Comparison of ENCODE assay signal across 8 cellular contexts in the genomic region with DNA sequence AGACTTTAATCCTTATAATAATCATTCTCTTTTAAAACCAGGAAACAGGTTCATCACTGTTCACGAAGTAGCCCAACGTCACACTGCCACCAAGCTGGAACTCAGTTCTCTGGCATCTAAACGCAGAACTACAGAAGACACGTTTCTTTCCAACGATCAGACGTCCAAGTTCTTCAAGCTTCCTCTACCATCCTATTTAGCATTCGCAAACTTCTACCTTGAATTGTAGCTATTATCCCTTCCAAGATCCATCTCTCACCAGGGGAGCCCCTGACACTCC. TPM values are rescaled to one million over a fixed set of nuclear protein-coding genes. Genes with fewer than 3 reads are reported as not detected.
DNase-seq lines count a peak whose midpoint lies in the region; ATAC-seq, FAIRE-seq and TF ChIP-seq lines count a peak whose summit lies in the region.

No MANE protein-coding gene starts in this region.

- no peaks in the 10 kb centered on the region for H3K9me3 ChIP-seq in CD4-positive, CD25-positive, alpha-beta regulatory T cell (ENCODE audit: control insufficient read depth in 2 of 2, low read length in 2 of 2)
- no peaks in the 10 kb centered on the region for H3K9me3 ChIP-seq in kidney (ENCODE audit: control insufficient read depth in 1 of 2, low read length in 2 of 2)

- peaks cover 16 to 38% (median 27%) of the 10 kb centered on the region in 4 donors for H3K4me1 Mint-ChIP-seq in CD4-positive, CD25-positive, alpha-beta regulatory T cell
- H3K4me1 Mint-ChIP-seq in stimulated activated naive B cell treated with anti-CD40 and anti-IgM and Interleukin-4, amounts not matched to agents 10 μg/mL and 1 μg/mL and 100 μg/mL, for 72 hours = peaks cover 15 to 29% of the 10 kb centered on the region in 2 donors

- intact Hi-C loops in kidney (cut with DNase I) = no loop called here

- no peaks in the 10 kb centered on the region for H3K9me3 Mint-ChIP-seq in CD4-positive, CD25-positive, alpha-beta regulatory T cell
- no peaks in the 10 kb centered on the region for H3K9me3 Mint-ChIP-seq in stimulated activated naive B cell treated with anti-CD40 and anti-IgM and Interleukin-4, amounts not matched to agents 10 μg/mL and 1 μg/mL and 100 μg/mL, for 72 hours

- no peak for FAIRE-seq in bronchial epithelial cell (lab: Jason Lieb, UNC)
- FAIRE-seq in kidney (lab: Jason Lieb, UNC) = no peak

- H3K27me3 ChIP-seq in CD4-positive, CD25-positive, alpha-beta regulatory T cell (ENCODE audit: control insufficient read depth, insufficient read depth, low read length) = no peaks in the 10 kb centered on the region
- no peaks in the 10 kb centered on the region for H3K27me3 ChIP-seq in bronchial epithelial cell (ENCODE audit: control insufficient read depth, insufficient read depth, low read length)

- peak; percentile 11 to 46 for ATAC-seq in CD4-positive, CD25-positive, alpha-beta regulatory T cell (ENCODE audit: low read depth in 2 of 2)
- ATAC-seq in GM19023 (IDR thresholded peaks at IDR 0.05; ENCODE audit: unreplicated experiment) (peak; percentile 16), HG03135 (IDR thresholded peaks at IDR 0.05; ENCODE audit: unreplicated experiment) (peak; percentile 29)
- peak; percentile 53 for ATAC-seq in stimulated activated naive B cell treated with anti-CD40 and anti-IgM and Interleukin-4, amounts not matched to agents 10 μg/mL and 1 μg/mL and 100 μg/mL, for 72 hours (replicated peaks)

- H3K4me1 ChIP-seq in CD4-positive, CD25-positive, alpha-beta regulatory T cell (ENCODE audit: control insufficient read depth, insufficient read depth, low read length, poor library complexity, severe bottlenecking) = peaks cover 21% of the 10 kb centered on the region
- peaks cover 5 to 11% of the 10 kb centered on the region in 2 donors for H3K4me1 ChIP-seq in kidney (ENCODE audit: control insufficient read depth in 1 of 2, insufficient read depth in 1 of 2, low read depth in 1 of 2, low read length in 2 of 2)

- H3K9ac ChIP-seq in kidney (ENCODE audit: low read length in 2 of 2) = peak overlapping the region; percentile 1 to 82

- H3K27me3 Mint-ChIP-seq in CD4-positive, CD25-positive, alpha-beta regulatory T cell = no peaks in the 10 kb centered on the region
- H3K27me3 Mint-ChIP-seq in stimulated activated naive B cell treated with anti-CD40 and anti-IgM and Interleukin-4, amounts not matched to agents 10 μg/mL and 1 μg/mL and 100 μg/mL, for 72 hours = no peaks in the 10 kb centered on the region

- H3K36me3 ChIP-seq in CD4-positive, CD25-positive, alpha-beta regulatory T cell (ENCODE audit: control insufficient read depth, insufficient read depth, low read length) = no peaks in the 10 kb centered on the region
- H3K36me3 ChIP-seq in bronchial epithelial cell (ENCODE audit: control insufficient read depth, insufficient read depth, low read length) (no peaks in the 10 kb centered on the region), kidney (ENCODE audit: control insufficient read depth in 1 of 2, insufficient read depth in 2 of 2, low read length in 2 of 2) (no peaks in the 10 kb centered on the region)

- H3K4me3 ChIP-seq in CD4-positive, CD25-positive, alpha-beta regulatory T cell (ENCODE audit: low read depth, low read length) = peak overlapping the region; percentile 84
- H3K4me3 ChIP-seq in bronchial epithelial cell (ENCODE audit: low read depth, low read length) (peak overlapping the region; percentile 79), kidney (ENCODE audit: low read length in 2 of 2) (peak overlapping the region; percentile 70 to 96)

- TF ChIP-seq CTCF in bronchial epithelial cell (IDR thresholded peaks at IDR 0.05; ENCODE audit: insufficient read depth, low read length, severe bottlenecking) (no peak), kidney (IDR thresholded peaks at IDR 0.05; ENCODE audit: borderline replicate concordance, extremely low read depth, insufficient read depth) (peak; percentile 12)

- H3K4me3 Mint-ChIP-seq in CD4-positive, CD25-positive, alpha-beta regulatory T cell = peak overlapping the region; percentile 90 to 95 (median 94)
- peak overlapping the region; percentile 89 to 99 for H3K4me3 Mint-ChIP-seq in stimulated activated naive B cell treated with anti-CD40 and anti-IgM and Interleukin-4, amounts not matched to agents 10 μg/mL and 1 μg/mL and 100 μg/mL, for 72 hours

- peak overlapping the region; percentile 96 to 97 (median 97) for H3K27ac Mint-ChIP-seq in CD4-positive, CD25-positive, alpha-beta regulatory T cell
- peak overlapping the region; percentile 97 for H3K27ac Mint-ChIP-seq in stimulated activated naive B cell treated with anti-CD40 and anti-IgM and Interleukin-4, amounts not matched to agents 10 μg/mL and 1 μg/mL and 100 μg/mL, for 72 hours

- H3K36me3 Mint-ChIP-seq in CD4-positive, CD25-positive, alpha-beta regulatory T cell = no peaks in the 10 kb centered on the region
- no peaks in the 10 kb centered on the region for H3K36me3 Mint-ChIP-seq in stimulated activated naive B cell treated with anti-CD40 and anti-IgM and Interleukin-4, amounts not matched to agents 10 μg/mL and 1 μg/mL and 100 μg/mL, for 72 hours

- peak overlapping the region; percentile 76 for H3K27ac ChIP-seq in CD4-positive, CD25-positive, alpha-beta regulatory T cell (ENCODE audit: insufficient read depth, low read length, poor library complexity, severe bottlenecking)
- peak overlapping the region; percentile 83 to 94 for H3K27ac ChIP-seq in kidney (ENCODE audit: low read depth in 2 of 2, low read length in 2 of 2)

- DNase-seq in CD4-positive, CD25-positive, alpha-beta regulatory T cell = peak in 2 of 3 donors; percentile 29 to 38
- DNase-seq in RPMI7951 (ENCODE audit: low read depth) (peak; percentile 66), bronchial epithelial cell (ENCODE audit: low read depth) (peak; percentile 43), kidney (no peak), dedifferentiated amniotic fluid mesenchymal stem cell (ENCODE audit: extremely low spot score) (no peak)
- no peak for DNase-seq in stimulated activated naive B cell treated with anti-CD40 and anti-IgM and Interleukin-4, amounts not matched to agents 10 μg/mL and 1 μg/mL and 100 μg/mL, for 72 hours

RNA-seq across cellular contexts. Expression of gene TRDMT1, which starts 0.6 kb away (rescaled TPM):
- 12.2 TPM for total RNA-seq in CD4-positive, CD25-positive, alpha-beta regulatory T cell
- polyA plus RNA-seq in CD4-positive, CD25-positive, alpha-beta regulatory T cell = 1 to 10 TPM; 5.8 to 8.6 (median 7.2) TPM
- total RNA-seq in RPMI7951 (2014; rRNA removed; shearing (Covaris generic)) = 9.9 and 18.1 TPM in 2 replicates
- 1.3 and 1.4 TPM in 2 replicates for total RNA-seq in bronchial epithelial cell
- 11.0 TPM for total RNA-seq in kidney
- 2.0 TPM for polyA plus RNA-seq in kidney (ENCODE audit: insufficient read depth, low read depth, low replicate concordance)

RNA-seq across cellular contexts. Expression of gene VIM, which starts 27.2 kb away (rescaled TPM):
- total RNA-seq in CD4-positive, CD25-positive, alpha-beta regulatory T cell = 1,005 TPM
- polyA plus RNA-seq in CD4-positive, CD25-positive, alpha-beta regulatory T cell = 100 to 1,000 TPM; 430 to 556 (median 487) TPM
- total RNA-seq in RPMI7951 (2014; rRNA removed; shearing (Covaris generic)) = 11,641 and 12,249 TPM in 2 replicates
- total RNA-seq in bronchial epithelial cell = 25.1 and 115 TPM in 2 replicates
- total RNA-seq in kidney = 1,044 TPM
- polyA plus RNA-seq in kidney (ENCODE audit: insufficient read depth, low read depth, low replicate concordance) = 403 TPM

Comparison
In these comparisons a context has a peak if more than half of its experiments do, and no peak if none do; other contexts are left out.
1. DNase-seq: peak in CD4-positive, CD25-positive, alpha-beta regulatory T cell (2 of 3), RPMI7951 (single experiment) and bronchial epithelial cell (single experiment); none in kidney (single experiment), stimulated activated naive B cell treated with anti-CD40 and anti-IgM and Interleukin-4, amounts not matched to agents 10 μg/mL and 1 μg/mL and 100 μg/mL, for 72 hours (single experiment) and dedifferentiated amniotic fluid mesenchymal stem cell (single experiment).
2. RNA of gene VIM, which starts 27.2 kb away (total RNA-seq): 11,641 to 12,249 TPM in RPMI7951; 1,044 TPM in kidney (single experiment), 1,005 TPM in CD4-positive, CD25-positive, alpha-beta regulatory T cell (single experiment) and 25.1 to 115 TPM in bronchial epithelial cell; every median in the first group is over 10 times any median in the second.
3. Peak in every context shown above with its lines, with median percentiles within 50 percentile points of each other: ATAC-seq and H3K4me3 ChIP-seq.